Comparison of ENCODE assay signal across 27 cellular contexts in genomic region chr7:132777956-132778355, GRCh38.
"Had no signal": no experiment of that assay in that cellular context is flagged by ENCODE, and none has a peak within 500 bp of the region (broad histone marks: within the 10 kb centered on the region; RNA-seq: fewer than 3 reads in every experiment).

No MANE protein-coding gene starts in this region.

- H3K4me3 Mint-ChIP-seq: nephron; neural progenitor cell; stimulated activated naive B cell treated with anti-CD40 and anti-IgM and Interleukin-4, amounts not matched to agents 10 μg/mL and 1 μg/mL and 100 μg/mL, for 72 hours; stimulated activated naive CD8-positive, alpha-beta T cell treated with anti-CD3 and anti-CD28 coated beads, Interleukin-15, Interleukin-2, amounts not matched to agents 100 ng/mL and 50 ng/mL, for 24 hours had no signal

- H3K27ac Mint-ChIP-seq: effector memory CD8-positive, alpha-beta T cell; nephron; neural progenitor cell; progenitor cell of endocrine pancreas; stimulated activated naive CD8-positive, alpha-beta T cell treated with anti-CD3 and anti-CD28 coated beads, Interleukin-15, Interleukin-2, amounts not matched to agents 100 ng/mL and 50 ng/mL, for 24 hours had no signal

- H2AFZ ChIP-seq: neural progenitor cell, parathyroid adenoma had no signal

- H3K4me2 ChIP-seq: neural progenitor cell had no signal

- ATAC-seq: effector memory CD8-positive, alpha-beta T cell; heart right ventricle; left colon; left ventricle myocardium superior; lower lobe of right lung; right lobe of liver; upper lobe of right lung had no signal

- H3K4me1 Mint-ChIP-seq: nephron had no signal

- DNase-seq: cortex of kidney; effector memory CD8-positive, alpha-beta T cell; erythroblast; esophagus squamous epithelium; foreskin melanocyte; glutamatergic neuron; heart right ventricle; hippocampal formation; islet precursor cell; kidney glomerular epithelial cell; left colon; left ventricle myocardium superior; lower lobe of right lung; right lobe of liver; small intestine; stimulated activated CD4-positive, alpha-beta T cell treated with anti-CD3 and anti-CD28 coated beads, Interleukin-15, amount 100 ng/mL, for 24 hours; stimulated activated CD4-positive, alpha-beta T cell treated with anti-CD3 and anti-CD28 coated beads, Interleukin-2, amount 100 ng/mL, for 48 hours; stimulated activated naive B cell treated with anti-CD40 and anti-IgM and Interleukin-4, amounts not matched to agents 10 μg/mL and 1 μg/mL and 100 μg/mL, for 72 hours; transverse colon; upper lobe of right lung; uterus had no signal

- H3K4me3 ChIP-seq: esophagus squamous epithelium, heart right ventricle, lower lobe of right lung, neural progenitor cell, right lobe of liver, thoracic aorta, transverse colon, upper lobe of right lung, uterus had no signal

- H3K36me3 Mint-ChIP-seq: neural progenitor cell had no signal

- H3K27me3 Mint-ChIP-seq: progenitor cell of endocrine pancreas; stimulated activated naive CD8-positive, alpha-beta T cell treated with anti-CD3 and anti-CD28 coated beads, Interleukin-15, Interleukin-2, amounts not matched to agents 100 ng/mL and 50 ng/mL, for 24 hours had no signal

- H3K36me3 ChIP-seq: lower lobe of right lung, neural progenitor cell, right lobe of liver, thoracic aorta, transverse colon, upper lobe of right lung, uterus had no signal

- H3K27ac ChIP-seq: esophagus squamous epithelium, heart right ventricle, lower lobe of right lung, neural progenitor cell, parathyroid adenoma, right lobe of liver, thoracic aorta, transverse colon, upper lobe of right lung, uterus had no signal

- H3K9me3 Mint-ChIP-seq: nephron had no signal

- H3K9me3 ChIP-seq: esophagus squamous epithelium, heart right ventricle, lower lobe of right lung, right lobe of liver, thoracic aorta, transverse colon, upper lobe of right lung, uterus had no signal

- H3K9ac ChIP-seq: neural progenitor cell, parathyroid adenoma had no signal

- H3K79me2 ChIP-seq: parathyroid adenoma had no signal

- H3K4me1 ChIP-seq: esophagus squamous epithelium, lower lobe of right lung, parathyroid adenoma, right lobe of liver, transverse colon, upper lobe of right lung, uterus had no signal

- H3K27me3 ChIP-seq: esophagus squamous epithelium, heart right ventricle, neural progenitor cell, right lobe of liver, transverse colon, upper lobe of right lung, uterus had no signal
